In the genomic region with DNA sequence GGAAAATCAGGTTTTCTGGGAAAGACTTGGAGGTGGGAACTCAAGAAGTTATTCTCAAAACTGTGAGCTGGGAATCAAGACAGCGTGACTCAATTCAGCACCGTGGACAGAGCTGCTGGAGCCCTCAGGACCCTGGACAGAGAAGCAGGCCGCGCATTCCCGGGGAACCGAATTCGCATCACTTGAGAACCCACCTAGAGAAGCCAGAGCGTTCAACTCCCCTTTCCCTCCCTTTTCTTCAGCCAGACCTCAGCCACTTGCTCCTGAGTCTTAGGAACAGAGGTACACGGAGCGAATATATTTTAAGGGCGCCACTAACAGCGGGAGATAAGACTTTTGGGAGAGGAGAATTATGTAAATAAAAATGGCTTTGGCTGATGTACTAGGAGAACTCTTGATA, we compare ENCODE assay signal across 9 cellular contexts. TPM values are rescaled to one million over a fixed set of nuclear protein-coding genes. Genes with fewer than 3 reads are reported as not detected.
DNase-seq lines count a peak whose midpoint lies in the region; ATAC-seq lines count a peak whose summit lies in the region.
"Had no signal": no experiment of that assay in that cellular context is flagged by ENCODE, and none has a peak within 500 bp of the region (broad histone marks: within the 10 kb centered on the region; RNA-seq: fewer than 3 reads in every experiment).

No MANE protein-coding gene starts in this region.

- no peak overlapping the region for H2AK5ac ChIP-seq in mesendoderm (ENCODE audit: low read length)

- no peak overlapping the region for H3K4me3 ChIP-seq in mesendoderm (ENCODE audit: low read length)

- peaks cover 13% of the 10 kb centered on the region for H3K4me1 ChIP-seq in mesendoderm (ENCODE audit: control insufficient read depth, low read depth, low read length)

- no peak overlapping the region for H4K8ac ChIP-seq in mesendoderm (ENCODE audit: low read depth, low read length)

- H3K9me3 Mint-ChIP-seq in activated CD8-positive, alpha-beta T cell treated with anti-CD3 and anti-CD28 coated beads, Interleukin-2, amount 10 ng/mL, durations not matched to agents 7 days and 5 days (ENCODE audit: insufficient read depth): no peaks in the 10 kb centered on the region
- no peaks in the 10 kb centered on the region for H3K9me3 Mint-ChIP-seq in effector memory CD8-positive, alpha-beta T cell
- H3K9me3 Mint-ChIP-seq: stimulated activated naive CD8-positive, alpha-beta T cell treated with anti-CD3 and anti-CD28 coated beads, Interleukin-15, Interleukin-2, amounts not matched to agents 100 ng/mL and 50 ng/mL, for 24 hours had no signal

- H3K4me2 ChIP-seq in mesendoderm (ENCODE audit: low read length): peak overlapping the region; percentile 16

- no peak overlapping the region for H3K9ac ChIP-seq in mesendoderm (ENCODE audit: low read length)

- peaks cover 52% of the 10 kb centered on the region for H3K27me3 Mint-ChIP-seq in activated CD8-positive, alpha-beta T cell treated with anti-CD3 and anti-CD28 coated beads, Interleukin-2, amount 10 ng/mL, durations not matched to agents 7 days and 5 days (ENCODE audit: low read depth)
- H3K27me3 Mint-ChIP-seq in effector memory CD8-positive, alpha-beta T cell: peaks cover 65 to 97% of the 10 kb centered on the region in 2 donors

- DNase-seq in CD1c-positive myeloid dendritic cell (ENCODE audit: extremely low spot score): peak; percentile 82
- DNase-seq in M059J (ENCODE audit: low read depth): peak; percentile 73
- DNase-seq in activated CD8-positive, alpha-beta T cell treated with anti-CD3 and anti-CD28 coated beads, Interleukin-2, amount 10 ng/mL, durations not matched to agents 7 days and 5 days: peak; percentile 84
- DNase-seq in effector memory CD8-positive, alpha-beta T cell: peak; percentile 78 to 83 (median 80)
- DNase-seq in mesendoderm: peak; percentile 89
- peak; percentile 38 to 57 for DNase-seq in stimulated activated CD8-positive, alpha-beta memory T cell treated with anti-CD3 and anti-CD28 coated beads, Interleukin-15, amount 100 ng/mL, for 4 hours (ENCODE audit: low read depth in 2 of 2)
- no peak for DNase-seq in NCI-H2029 treated with DMSO at 0.1 percent for 48 hours (lab: John Stamatoyannopoulos, UW)

- H2BK15ac ChIP-seq in mesendoderm (replicated peaks; ENCODE audit: low read depth): no peak overlapping the region

- H3K27me3 ChIP-seq in mesendoderm (ENCODE audit: insufficient read depth, low read length, poor library complexity): no peaks in the 10 kb centered on the region

- POLR2A ChIA-PET in activated CD8-positive, alpha-beta T cell treated with anti-CD3 and anti-CD28 coated beads, Interleukin-2, amount 10 ng/mL, durations not matched to agents 7 days and 5 days (lab: Charles Lee): no interaction called here

- H3K27ac ChIP-seq in mesendoderm (ENCODE audit: low read depth, low read length): no peak overlapping the region

- H3K23ac ChIP-seq in mesendoderm (ENCODE audit: low read length): no peak overlapping the region

- H2BK120ac ChIP-seq in mesendoderm (ENCODE audit: low read depth, low read length): no peak overlapping the region

- no peak overlapping the region for H3K27ac Mint-ChIP-seq in activated CD8-positive, alpha-beta T cell treated with anti-CD3 and anti-CD28 coated beads, Interleukin-2, amount 10 ng/mL, durations not matched to agents 7 days and 5 days
- H3K27ac Mint-ChIP-seq in effector memory CD8-positive, alpha-beta T cell: no peak overlapping the region
- H3K27ac Mint-ChIP-seq: stimulated activated naive CD8-positive, alpha-beta T cell treated with anti-CD3 and anti-CD28 coated beads, Interleukin-15, Interleukin-2, amounts not matched to agents 100 ng/mL and 50 ng/mL, for 24 hours had no signal

- peaks cover 27% of the 10 kb centered on the region for H3K79me2 ChIP-seq in mesendoderm (ENCODE audit: control insufficient read depth, insufficient read depth, low read length)

- no peak overlapping the region for H3K56ac ChIP-seq in mesendoderm (ENCODE audit: low read length)

- no peak overlapping the region for H3K18ac ChIP-seq in mesendoderm (ENCODE audit: low read length)

- peaks cover 7% of the 10 kb centered on the region for H3K79me1 ChIP-seq in mesendoderm (ENCODE audit: low read length)

- H4K5ac ChIP-seq in mesendoderm (ENCODE audit: low read length): no peak overlapping the region

- peak; percentile 91 for ATAC-seq in activated CD8-positive, alpha-beta T cell treated with anti-CD3 and anti-CD28 coated beads, Interleukin-2, amount 10 ng/mL, durations not matched to agents 7 days and 5 days
- ATAC-seq in effector memory CD8-positive, alpha-beta T cell (replicated peaks): peak; percentile 96
- ATAC-seq in HG03520 (IDR thresholded peaks at IDR 0.05; ENCODE audit: unreplicated experiment): no peak

- peaks cover 24% of the 10 kb centered on the region for H3K4me1 Mint-ChIP-seq in activated CD8-positive, alpha-beta T cell treated with anti-CD3 and anti-CD28 coated beads, Interleukin-2, amount 10 ng/mL, durations not matched to agents 7 days and 5 days (ENCODE audit: low read depth)
- H3K4me1 Mint-ChIP-seq in effector memory CD8-positive, alpha-beta T cell (ENCODE audit: low read depth in 2 of 2): peaks cover 16 to 20% of the 10 kb centered on the region in 2 donors

- H3K4ac ChIP-seq in mesendoderm (ENCODE audit: low read depth, low read length): no peak overlapping the region

- WGBS in mesendoderm (ENCODE audit: extremely low coverage, insufficient coverage, low lambda C conversion rate): no CpG with 5 or more reads among the region's 12 CpGs

- no peak overlapping the region for H2BK5ac ChIP-seq in mesendoderm (ENCODE audit: low read length)

- H3K36me3 Mint-ChIP-seq in activated CD8-positive, alpha-beta T cell treated with anti-CD3 and anti-CD28 coated beads, Interleukin-2, amount 10 ng/mL, durations not matched to agents 7 days and 5 days (ENCODE audit: low read depth): no peaks in the 10 kb centered on the region
- H3K36me3 Mint-ChIP-seq in effector memory CD8-positive, alpha-beta T cell (ENCODE audit: insufficient read depth): peaks cover 4% of the 10 kb centered on the region

- peaks cover 2% of the 10 kb centered on the region for H3K36me3 ChIP-seq in mesendoderm (ENCODE audit: control insufficient read depth, insufficient read depth, low read length)

- H3K4me3 Mint-ChIP-seq in activated CD8-positive, alpha-beta T cell treated with anti-CD3 and anti-CD28 coated beads, Interleukin-2, amount 10 ng/mL, durations not matched to agents 7 days and 5 days: peak overlapping the region; percentile 50
- peak overlapping the region; percentile 25 to 43 for H3K4me3 Mint-ChIP-seq in effector memory CD8-positive, alpha-beta T cell
- H3K4me3 Mint-ChIP-seq: stimulated activated naive CD8-positive, alpha-beta T cell treated with anti-CD3 and anti-CD28 coated beads, Interleukin-15, Interleukin-2, amounts not matched to agents 100 ng/mL and 50 ng/mL, for 24 hours had no signal

- CTCF ChIA-PET in activated CD8-positive, alpha-beta T cell treated with anti-CD3 and anti-CD28 coated beads, Interleukin-2, amount 10 ng/mL, durations not matched to agents 7 days and 5 days (lab: Charles Lee): interaction anchor here (0.8 to 1.4 kb wide), 3 partner anchors 8 to 175 kb away, joined by 3 to 6 read pairs (median 3); partner anchors contain the start of gene CEP85

RNA-seq across cellular contexts. Expression of gene LIN28A, which starts 2.0 kb away (rescaled TPM):
- total RNA-seq in M059J (2014; rRNA removed; shearing (Covaris generic)): not detected in 2 replicates
- total RNA-seq in activated CD8-positive, alpha-beta T cell treated with anti-CD3 and anti-CD28 coated beads, Interleukin-2, amount 10 ng/mL, durations not matched to agents 7 days and 5 days: not detected
- polyA plus RNA-seq in mesendoderm (2013, experiment 1 of 2): 665 TPM
- 652 TPM for polyA plus RNA-seq in mesendoderm (2013, experiment 2 of 2)

RNA-seq across cellular contexts. Expression of gene DHDDS, which starts 23.5 kb away (rescaled TPM):
- 58.0 and 62.5 TPM in 2 replicates for total RNA-seq in M059J (2014; rRNA removed; shearing (Covaris generic))
- total RNA-seq in activated CD8-positive, alpha-beta T cell treated with anti-CD3 and anti-CD28 coated beads, Interleukin-2, amount 10 ng/mL, durations not matched to agents 7 days and 5 days: 10 to 100 TPM; 48.3 to 49.5 TPM
- polyA plus RNA-seq in mesendoderm (2013, experiment 1 of 2): 26.4 TPM
- 25.9 TPM for polyA plus RNA-seq in mesendoderm (2013, experiment 2 of 2)

RNA-seq across cellular contexts. Expression of gene ZNF683, which starts 36.1 kb away (rescaled TPM):
- total RNA-seq in M059J (2014; rRNA removed; shearing (Covaris generic)): not detected in 2 replicates
- total RNA-seq in activated CD8-positive, alpha-beta T cell treated with anti-CD3 and anti-CD28 coated beads, Interleukin-2, amount 10 ng/mL, durations not matched to agents 7 days and 5 days: 10 to 100 TPM; 24.0 to 26.6 TPM
- 1.4 TPM for polyA plus RNA-seq in mesendoderm (2013, experiment 1 of 2)
- 1.5 TPM for polyA plus RNA-seq in mesendoderm (2013, experiment 2 of 2)

RNA-seq across cellular contexts. Expression of gene CRYBG2, which starts 54.7 kb away (rescaled TPM):
- total RNA-seq in M059J (2014; rRNA removed; shearing (Covaris generic)): 0.42 and 2.0 TPM in 2 replicates
- total RNA-seq in activated CD8-positive, alpha-beta T cell treated with anti-CD3 and anti-CD28 coated beads, Interleukin-2, amount 10 ng/mL, durations not matched to agents 7 days and 5 days: 1 to 10 TPM; 7.6 to 8.7 TPM
- 3.8 TPM for polyA plus RNA-seq in mesendoderm (2013, experiment 1 of 2)
- 4.4 TPM for polyA plus RNA-seq in mesendoderm (2013, experiment 2 of 2)

Comparison
In these comparisons a context has a peak if more than half of its experiments do, and no peak if none do; other contexts are left out.
1. RNA of gene ZNF683, which starts 36.1 kb away (total RNA-seq): 24.0 to 26.6 TPM in activated CD8-positive, alpha-beta T cell treated with anti-CD3 and anti-CD28 coated beads, Interleukin-2, amount 10 ng/mL, durations not matched to agents 7 days and 5 days; not detected in M059J; every median in the first group is over 10 times any median in the second.